13 cellular contexts compared by ENCODE assay signal in the genomic region with DNA sequence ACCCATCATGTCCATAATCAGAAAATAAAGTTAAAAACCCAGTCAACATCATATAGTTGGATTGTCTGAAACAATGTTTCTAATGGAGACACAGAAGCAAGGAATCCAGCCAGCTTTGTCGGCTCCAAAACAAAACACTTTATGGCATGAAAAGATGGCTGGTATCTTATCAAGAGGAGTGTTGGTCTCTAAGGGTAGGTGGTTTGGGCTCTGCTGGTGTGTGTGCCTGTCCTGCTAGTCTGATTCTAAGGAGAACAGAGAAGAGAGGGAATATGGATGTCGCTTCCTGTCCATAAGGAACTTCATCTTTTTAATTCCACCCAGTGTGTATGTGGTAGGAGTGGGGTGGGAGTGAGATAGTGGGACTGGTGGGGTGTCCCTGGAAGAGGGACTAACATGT. TPM values are rescaled to one million over a fixed set of nuclear protein-coding genes. Genes with fewer than 3 reads are reported as not detected.
DNase-seq lines count a peak whose midpoint lies in the region; ATAC-seq and TF ChIP-seq lines count a peak whose summit lies in the region.
"Had no signal": no experiment of that assay in that cellular context is flagged by ENCODE, and none has a peak within 500 bp of the region (broad histone marks: within the 10 kb centered on the region; RNA-seq: fewer than 3 reads in every experiment).

No MANE protein-coding gene starts in this region.

- WGBS in endodermal cell (ENCODE audit: insufficient coverage in 1 of 2, insufficient read length in 1 of 2), 2 experiments, result 95 to 100% methylated on average over 1 to 2 of the region's 2 CpGs

- POLR2A ChIA-PET in naive thymus-derived CD4-positive, alpha-beta T cell (lab: Charles Lee), result interaction anchor here (1.0 to 1.4 kb wide), 3 partner anchors 10 to 18 kb away, joined by 3 to 10 read pairs (median 3); a partner anchor contains a TSS

- no peak overlapping the region for H3K4me3 ChIP-seq in endodermal cell (ENCODE audit: low read length)
- H3K4me3 ChIP-seq in naive thymus-derived CD4-positive, alpha-beta T cell (ENCODE audit: low read length), result no peak overlapping the region

- H3K36me3 ChIP-seq in endodermal cell (ENCODE audit: control insufficient read depth, insufficient read depth, low read length), result no peaks in the 10 kb centered on the region
- H3K36me3 ChIP-seq in naive thymus-derived CD4-positive, alpha-beta T cell (ENCODE audit: control insufficient read depth in 2 of 3, insufficient read depth in 3 of 3, low read length in 3 of 3), result no peaks in the 10 kb centered on the region
- H3K36me3 ChIP-seq: BE2C had no signal

- H3K36me3 Mint-ChIP-seq in natural killer cell, result no peaks in the 10 kb centered on the region
- no peaks in the 10 kb centered on the region for H3K36me3 Mint-ChIP-seq in natural killer cell treated with Interleukin-12 subunit alpha and Interleukin-12 subunit beta and Interleukin-15 and Interleukin-18, amount 100 ng/mL, for 72 hours
- no peaks in the 10 kb centered on the region for H3K36me3 Mint-ChIP-seq in endodermal cell (ENCODE audit: low read depth)
- peaks cover 0 to 2% (median 0%) of the 10 kb centered on the region in 5 donors for H3K36me3 Mint-ChIP-seq in naive thymus-derived CD4-positive, alpha-beta T cell
- no peaks in the 10 kb centered on the region for H3K36me3 Mint-ChIP-seq in activated T-cell treated with anti-CD3 and anti-CD28 coated beads, Interleukin-2, amount 50 U/mL, for 72 hours (ENCODE audit: insufficient read depth in 2 of 2)
- H3K36me3 Mint-ChIP-seq: WTC11 had no signal

- H3K27me3 Mint-ChIP-seq in natural killer cell (ENCODE audit: low read depth in 2 of 2) (no peaks in the 10 kb centered on the region), endodermal cell (ENCODE audit: insufficient read depth) (no peaks in the 10 kb centered on the region)
- H3K27me3 Mint-ChIP-seq in natural killer cell treated with Interleukin-12 subunit alpha and Interleukin-12 subunit beta and Interleukin-15 and Interleukin-18, amount 100 ng/mL, for 72 hours, result no peaks in the 10 kb centered on the region
- H3K27me3 Mint-ChIP-seq in naive thymus-derived CD4-positive, alpha-beta T cell, result no peaks in the 10 kb centered on the region
- H3K27me3 Mint-ChIP-seq in activated T-cell treated with anti-CD3 and anti-CD28 coated beads, Interleukin-2, amount 50 U/mL, for 72 hours (ENCODE audit: low read depth), result no peaks in the 10 kb centered on the region

- H3K27ac ChIP-seq in endodermal cell (ENCODE audit: low read depth, low read length), result no peak overlapping the region
- no peak overlapping the region for H3K27ac ChIP-seq in naive thymus-derived CD4-positive, alpha-beta T cell (ENCODE audit: low read depth, low read length)

- intact Hi-C loops in natural killer cell (cut with micrococcal nuclease), result no loop called here
- intact Hi-C loops in naive thymus-derived CD4-positive, alpha-beta T cell (cut with micrococcal nuclease), result loop anchor here (5.0 to 10.0 kb wide), 2 partner anchors 546 to 1991 kb away; a partner anchor contains a TSS

- H3K9ac ChIP-seq in endodermal cell (ENCODE audit: extremely low read depth, low read length, poor library complexity, severe bottlenecking), result no peak overlapping the region

- CTCF ChIA-PET in naive thymus-derived CD4-positive, alpha-beta T cell (lab: Charles Lee), result interaction anchor here (0.5 kb wide), 1 partner anchor 162 kb away, joined by 3 read pairs; no protein-coding TSS in a partner anchor

- H3K4me1 ChIP-seq in endodermal cell (ENCODE audit: control insufficient read depth, insufficient read depth, low read length), result no peaks in the 10 kb centered on the region
- H3K4me1 ChIP-seq in naive thymus-derived CD4-positive, alpha-beta T cell (ENCODE audit: control insufficient read depth in 2 of 2, insufficient read depth in 2 of 2, low read length in 2 of 2), result peaks cover 3 to 8% of the 10 kb centered on the region in 2 donors

- H3K27me3 ChIP-seq in endodermal cell (ENCODE audit: control insufficient read depth, insufficient read depth, low read length, poor library complexity, severe bottlenecking), result no peaks in the 10 kb centered on the region
- no peaks in the 10 kb centered on the region for H3K27me3 ChIP-seq in naive thymus-derived CD4-positive, alpha-beta T cell (ENCODE audit: control insufficient read depth in 2 of 2, insufficient read depth in 2 of 2, low read length in 2 of 2)
- H3K27me3 ChIP-seq: BE2C had no signal

- peaks cover 29 to 45% of the 10 kb centered on the region in 2 donors for H3K4me1 Mint-ChIP-seq in natural killer cell
- H3K4me1 Mint-ChIP-seq in natural killer cell treated with Interleukin-12 subunit alpha and Interleukin-12 subunit beta and Interleukin-15 and Interleukin-18, amount 100 ng/mL, for 72 hours (ENCODE audit: low read depth in 2 of 2), result peaks cover 30 to 42% of the 10 kb centered on the region in 2 donors
- peaks cover 19% of the 10 kb centered on the region for H3K4me1 Mint-ChIP-seq in endodermal cell
- H3K4me1 Mint-ChIP-seq in naive thymus-derived CD4-positive, alpha-beta T cell, result peaks cover 24 to 73% (median 58%) of the 10 kb centered on the region in 7 donors
- peaks cover 62% of the 10 kb centered on the region for H3K4me1 Mint-ChIP-seq in activated T-cell treated with anti-CD3 and anti-CD28 coated beads, Interleukin-2, amount 50 U/mL, for 72 hours (ENCODE audit: low read depth)

- no peaks in the 10 kb centered on the region for H3K9me3 Mint-ChIP-seq in natural killer cell
- no peaks in the 10 kb centered on the region for H3K9me3 Mint-ChIP-seq in natural killer cell treated with Interleukin-12 subunit alpha and Interleukin-12 subunit beta and Interleukin-15 and Interleukin-18, amount 100 ng/mL, for 72 hours
- no peaks in the 10 kb centered on the region for H3K9me3 Mint-ChIP-seq in endodermal cell
- no peaks in the 10 kb centered on the region for H3K9me3 Mint-ChIP-seq in naive thymus-derived CD4-positive, alpha-beta T cell
- H3K9me3 Mint-ChIP-seq in activated T-cell treated with anti-CD3 and anti-CD28 coated beads, Interleukin-2, amount 50 U/mL, for 72 hours, result no peaks in the 10 kb centered on the region
- H3K9me3 Mint-ChIP-seq: WTC11 had no signal

- H3K9me3 ChIP-seq in endodermal cell (ENCODE audit: control insufficient read depth, low read length), result no peaks in the 10 kb centered on the region
- H3K9me3 ChIP-seq in naive thymus-derived CD4-positive, alpha-beta T cell (ENCODE audit: control insufficient read depth in 2 of 3, low read length in 3 of 3), result no peaks in the 10 kb centered on the region
- H3K9me3 ChIP-seq: BE2C had no signal

- H3K4me3 Mint-ChIP-seq in natural killer cell (no peak overlapping the region), endodermal cell (no peak overlapping the region)
- H3K4me3 Mint-ChIP-seq in natural killer cell treated with Interleukin-12 subunit alpha and Interleukin-12 subunit beta and Interleukin-15 and Interleukin-18, amount 100 ng/mL, for 72 hours, result no peak overlapping the region
- H3K4me3 Mint-ChIP-seq in naive thymus-derived CD4-positive, alpha-beta T cell, result no peak overlapping the region
- no peak overlapping the region for H3K4me3 Mint-ChIP-seq in activated T-cell treated with anti-CD3 and anti-CD28 coated beads, Interleukin-2, amount 50 U/mL, for 72 hours
- H3K4me3 Mint-ChIP-seq: WTC11 had no signal

- peak overlapping the region; percentile 62 to 67 for H3K27ac Mint-ChIP-seq in natural killer cell
- H3K27ac Mint-ChIP-seq in natural killer cell treated with Interleukin-12 subunit alpha and Interleukin-12 subunit beta and Interleukin-15 and Interleukin-18, amount 100 ng/mL, for 72 hours, result peak overlapping the region in 1 of 2 donors; percentile 53
- peak overlapping the region; percentile 4 for H3K27ac Mint-ChIP-seq in endodermal cell
- H3K27ac Mint-ChIP-seq in naive thymus-derived CD4-positive, alpha-beta T cell, result peak overlapping the region in 8 of 9 donors; percentile 23 to 90 (median 60)
- no peak overlapping the region for H3K27ac Mint-ChIP-seq in activated T-cell treated with anti-CD3 and anti-CD28 coated beads, Interleukin-2, amount 50 U/mL, for 72 hours
- H3K27ac Mint-ChIP-seq: WTC11 had no signal

- no peak for ATAC-seq in natural killer cell
- no peak for ATAC-seq in natural killer cell treated with Interleukin-12 subunit alpha and Interleukin-12 subunit beta and Interleukin-15 and Interleukin-18, amount 100 ng/mL, for 72 hours
- ATAC-seq in naive thymus-derived CD4-positive, alpha-beta T cell, result no peak
- no peak for ATAC-seq in GM18498 (IDR thresholded peaks at IDR 0.05; ENCODE audit: unreplicated experiment)
- no peak for ATAC-seq in activated T-cell treated with anti-CD3 and anti-CD28 coated beads, Interleukin-2, amount 50 U/mL, for 72 hours (replicated peaks in 1 of 2)
- ATAC-seq: WTC11 had no signal

- TF ChIP-seq CTCF in natural killer cell (IDR thresholded peaks at IDR 0.05) (no peak), endodermal cell (conservative IDR thresholded peaks at IDR 0.05) (no peak)

- DNase-seq in natural killer cell, result no peak
- no peak for DNase-seq in natural killer cell treated with Interleukin-12 subunit alpha and Interleukin-12 subunit beta and Interleukin-15 and Interleukin-18, amount 100 ng/mL, for 72 hours (ENCODE audit: low spot score)
- DNase-seq in endodermal cell, result no peak
- DNase-seq in naive thymus-derived CD4-positive, alpha-beta T cell, result no peak
- no peak for DNase-seq in NK-92 treated with Interleukin-12 subunit alpha and Interleukin-12 subunit beta, amount 100 ng/mL, for 24 hours (lab: John Stamatoyannopoulos, UW)
- DNase-seq in NCI-H82 treated with DMSO at 0.1 percent for 48 hours (lab: John Stamatoyannopoulos, UW; ENCODE audit: unreplicated experiment), result no peak
- no peak for DNase-seq in activated T-cell treated with anti-CD3 and anti-CD28 coated beads, Interleukin-2, amount 50 U/mL, for 72 hours
- DNase-seq: activated effector memory CD4-positive, alpha-beta T cell treated with anti-CD3 and anti-CD28 coated beads, Interleukin-2, amount 50 U/mL, for 16 hours; BE2C; head of caudate nucleus; stimulated activated naive CD4-positive, alpha-beta T cell treated with Interleukin-2 at 50 U/mL for 16 hours had no signal

RNA-seq across cellular contexts. Expression of a gene that starts 19.1 kb away (rescaled TPM):
- total RNA-seq in natural killer cell, result 10 to 100 TPM; 33.7 to 49.8 (median 49.5) TPM
- 10 to 100 TPM; 31.8 to 35.9 TPM for total RNA-seq in natural killer cell treated with Interleukin-12 subunit alpha and Interleukin-12 subunit beta and Interleukin-15 and Interleukin-18, amount 100 ng/mL, for 72 hours
- total RNA-seq in endodermal cell, result 10 to 100 TPM; 17.5 to 22.1 TPM
- 29.1 TPM for polyA plus RNA-seq in endodermal cell (2013, experiment 1 of 2)
- polyA plus RNA-seq in endodermal cell (2013, experiment 2 of 2), result 26.7 TPM
- total RNA-seq in naive thymus-derived CD4-positive, alpha-beta T cell, result 10 to 100 TPM; 36.6 to 51.3 (median 48.5) TPM
- 10 to 100 TPM; 45.7 to 64.8 TPM for polyA plus RNA-seq in naive thymus-derived CD4-positive, alpha-beta T cell
- 10 to 100 TPM; 45.7 to 51.0 TPM for total RNA-seq in activated T-cell treated with anti-CD3 and anti-CD28 coated beads, Interleukin-2, amount 50 U/mL, for 72 hours
